Comparison of ENCODE assay signal across 8 cellular contexts in genomic region chr17:64503341-64503740, GRCh38. TPM values are rescaled to one million over a fixed set of nuclear protein-coding genes. Genes with fewer than 3 reads are reported as not detected.
DNase-seq lines count a peak whose midpoint lies in the region; ATAC-seq, FAIRE-seq and TF ChIP-seq lines count a peak whose summit lies in the region.
"Had no signal": no experiment of that assay in that cellular context is flagged by ENCODE, and none has a peak within 500 bp of the region (broad histone marks: within the 10 kb centered on the region; RNA-seq: fewer than 3 reads in every experiment).

No MANE protein-coding gene starts in this region.

- ATAC-seq in HepG2 (no peak), right lobe of liver (no peak)

- CTCF ChIA-PET in HepG2 (lab: Yijun Ruan, JAX; ENCODE audit: low intra/inter-chr PET ratio, low total read pairs), result no interaction called here

- FAIRE-seq in HepG2 (lab: Jason Lieb, UNC), result no peak
- FAIRE-seq: D721Med had no signal

- TF ChIP-seq EP300 in HepG2 (IDR thresholded peaks at IDR 0.05; ENCODE audit: low read depth in 2 of 2, low read length in 2 of 2) (no peak), HepG2 (CRISPR knock-in tag; IDR thresholded peaks at IDR 0.05; ENCODE audit: borderline replicate concordance) (no peak)

- no peak overlapping the region for H2AFZ ChIP-seq in HepG2 (ENCODE audit: low read length)

- TF ChIP-seq POLR2A in HepG2 (IDR thresholded peaks at IDR 0.05; ENCODE audit: insufficient read depth in 1 of 2, low read depth in 2 of 2, low read length in 2 of 2) (no peak), right lobe of liver (IDR thresholded peaks at IDR 0.05) (no peak), uterus (IDR thresholded peaks at IDR 0.05) (no peak)

- H3K4me3 ChIP-seq in HepG2 (replicated peaks in 1 of 3; ENCODE audit: insufficient read depth in 1 of 3, low read depth in 2 of 3, low read length in 3 of 3) (no peak overlapping the region), right lobe of liver (no peak overlapping the region), fibroblast of the aortic adventitia (ENCODE audit: low read depth, low read length) (peak overlapping the region; percentile 98), uterus (no peak overlapping the region), colonic mucosa (no peak overlapping the region)

- H3K4me2 ChIP-seq in HepG2 (ENCODE audit: low read depth, low read length), result peak overlapping the region; percentile 79; the same call in 1 of the 2 replicates

- H3K9ac ChIP-seq in HepG2 (ENCODE audit: insufficient read depth, low read depth, low read length), result no peak overlapping the region
- peak overlapping the region in 1 of 2 donors; percentile 14 for H3K9ac ChIP-seq in colonic mucosa (ENCODE audit: low read depth in 2 of 2, low read length in 2 of 2)

- H3K36me3 ChIP-seq in HepG2 (replicated peaks in 1 of 2; ENCODE audit: control insufficient read depth in 1 of 2, insufficient read depth in 2 of 2, low read length in 2 of 2) (peaks cover 26 to 56% of the 10 kb centered on the region in 2 experiments), right lobe of liver (peaks cover 37 to 64% (median 50%) of the 10 kb centered on the region in 4 donors), uterus (no peaks in the 10 kb centered on the region), colonic mucosa (peaks cover 36% of the 10 kb centered on the region)

- POLR2A ChIA-PET in HepG2 (lab: Yijun Ruan, JAX), result no interaction called here

- WGBS in HepG2 (ENCODE audit: low lambda C conversion rate), result 94% methylated on average over 5 of the region's 5 CpGs
- WGBS in right lobe of liver (ENCODE audit: insufficient coverage, low coverage, low lambda C conversion rate, missing lambda C conversion rate), result 74% methylated on average over 5 of the region's 5 CpGs

- in situ Hi-C loops in HepG2 (cut with HindIII; ENCODE audit: extremely low pct_ligation_motif_present, low pct_unique_long_range_greater_than_20kb), result loop anchor here (10.0 kb wide), 1 partner anchor 659 kb away; the partner anchor contains the start of gene SMARCD2

- no peak overlapping the region for H3K27ac ChIP-seq in HepG2 (ENCODE audit: extremely low read length, insufficient read depth, low read length)
- no peak overlapping the region for H3K27ac ChIP-seq in right lobe of liver
- peak overlapping the region; percentile 31 to 100 for H3K27ac ChIP-seq in uterus
- no peak overlapping the region for H3K27ac ChIP-seq in colonic mucosa
- H3K27ac ChIP-seq: RWPE1 had no signal

- no TSS peak for BruUV-seq in HepG2 (replicated peaks; lab: Mats Ljungman, UMichigan)

- H3K4me1 ChIP-seq in HepG2 (ENCODE audit: insufficient read depth, low read length), result peaks cover 66% of the 10 kb centered on the region
- H3K4me1 ChIP-seq in right lobe of liver, result peaks cover 0 to 55% (median 7%) of the 10 kb centered on the region in 4 donors
- H3K4me1 ChIP-seq in uterus, result peaks cover 0 to 9% of the 10 kb centered on the region in 2 donors
- peaks cover 8% of the 10 kb centered on the region for H3K4me1 ChIP-seq in colonic mucosa

- no peak for TF ChIP-seq RAD21 in HepG2 (CRISPR knock-in tag; IDR thresholded peaks at IDR 0.05)

- intact Hi-C loops in HepG2 (cut with micrococcal nuclease; ENCODE audit: unreplicated experiment), result no loop called here
- intact Hi-C loops in right lobe of liver (cut with DNase I), result no loop called here
- intact Hi-C loops in uterus (cut with DNase I; ENCODE audit: low total_unique reads), result no loop called here
- intact Hi-C loops in colonic mucosa (cut with DNase I), result no loop called here

- peaks cover 49% of the 10 kb centered on the region for H3K79me2 ChIP-seq in HepG2 (ENCODE audit: insufficient read depth, low read length)

- H3K27me3 ChIP-seq in HepG2 (ENCODE audit: control insufficient read depth in 1 of 2, insufficient read depth in 2 of 2, low read length in 2 of 2) (peaks cover 0 to 3% of the 10 kb centered on the region in 2 experiments; a peak in 1 of 5 replicates), right lobe of liver (no peaks in the 10 kb centered on the region), uterus (no peaks in the 10 kb centered on the region), colonic mucosa (no peaks in the 10 kb centered on the region)

- no peak for DNase-seq in HepG2 (ENCODE audit: low spot score)
- no peak for DNase-seq in right lobe of liver
- no peak for DNase-seq in fibroblast of the aortic adventitia (ENCODE audit: low read depth)
- DNase-seq in uterus, result no peak
- DNase-seq in colonic mucosa, result no peak
- DNase-seq in ureter (ENCODE audit: low spot score), result no peak

- H4K20me1 ChIP-seq in HepG2 (ENCODE audit: insufficient read depth, low read length), result peaks cover 67% of the 10 kb centered on the region

- H3K9me3 ChIP-seq in HepG2 (ENCODE audit: low read length), result no peaks in the 10 kb centered on the region
- H3K9me3 ChIP-seq in right lobe of liver, result no peaks in the 10 kb centered on the region
- H3K9me3 ChIP-seq in uterus, result no peaks in the 10 kb centered on the region
- no peaks in the 10 kb centered on the region for H3K9me3 ChIP-seq in colonic mucosa

- no peak for TF ChIP-seq CTCF in HepG2 (CRISPR knock-in tag; IDR thresholded peaks at IDR 0.05)
- no peak for TF ChIP-seq CTCF in right lobe of liver (IDR thresholded peaks at IDR 0.05)
- TF ChIP-seq CTCF in fibroblast of the aortic adventitia (IDR thresholded peaks at IDR 0.05; ENCODE audit: insufficient read depth, low read length), result no peak
- no peak for TF ChIP-seq CTCF in uterus (IDR thresholded peaks at IDR 0.05)
- TF ChIP-seq CTCF in colonic mucosa (IDR thresholded peaks at IDR 0.05), result no peak

RNA-seq across cellular contexts. Expression of gene DDX5, which starts 2.7 kb away (rescaled TPM):
- total RNA-seq in HepG2 (2016; rRNA removed; fragmentation: Illumina TruSeq; extraction: Trizol) (503 and 539 TPM in 2 replicates), right lobe of liver (100 to 1,000 TPM; 218 to 431 (median 344) TPM), fibroblast of the aortic adventitia (ENCODE audit: low replicate concordance) (302 and 859 TPM in 2 replicates), uterus (100 to 1,000 TPM; 576 to 943 (median 602) TPM), colonic mucosa (100 to 1,000 TPM; 369 to 444 TPM), ureter (1,008 TPM)
- total RNA-seq in HepG2 (2016; cell fraction: cytosol; rRNA removed; fragmentation: Illumina TruSeq; extraction: Trizol; ENCODE audit: low read depth), result 84.1 and 89.7 TPM in 2 replicates
- 489 and 528 TPM in 2 replicates for total RNA-seq in HepG2 (2016; cell fraction: insoluble cytoplasmic fraction; rRNA removed; fragmentation: Illumina TruSeq; extraction: Trizol)
- 116 and 157 TPM in 2 replicates for total RNA-seq in HepG2 (2016; cell fraction: membrane; rRNA removed; fragmentation: Illumina TruSeq; extraction: Trizol)
- total RNA-seq in HepG2 (2016; cell fraction: nucleus; rRNA removed; fragmentation: Illumina TruSeq; extraction: Trizol), result 878 and 919 TPM in 2 replicates
- 622 and 684 TPM in 2 replicates for polyA plus RNA-seq in HepG2 (2011; rRNA removed)
- 569 and 613 TPM in 2 replicates for polyA plus RNA-seq in HepG2 (2011; cell fraction: cytosol; rRNA removed)
- polyA plus RNA-seq in HepG2 (2011; cell fraction: nucleus; rRNA removed), result 1,237 and 1,431 TPM in 2 replicates
- polyA plus RNA-seq in HepG2 (2012), result 388 and 421 TPM in 2 replicates
- polyA plus RNA-seq in HepG2 (2016; cell fraction: cytosol; fragmentation: Illumina TruSeq; extraction: Trizol; ENCODE audit: low read depth), result 39.4 and 49.0 TPM in 2 replicates
- polyA plus RNA-seq in HepG2 (2016; cell fraction: insoluble cytoplasmic fraction; fragmentation: Illumina TruSeq; extraction: Trizol; ENCODE audit: low read depth), result 620 and 627 TPM in 2 replicates
- 60.1 and 80.5 TPM in 2 replicates for polyA plus RNA-seq in HepG2 (2016; cell fraction: membrane; fragmentation: Illumina TruSeq; extraction: Trizol; ENCODE audit: low read depth)
- polyA plus RNA-seq in HepG2 (2016; cell fraction: nucleus; fragmentation: Illumina TruSeq; extraction: Trizol; ENCODE audit: insufficient read depth, low read depth), result 1,021 and 1,036 TPM in 2 replicates
- 1,158 and 1,526 TPM in 2 replicates for polyA minus RNA-seq in HepG2 (2011; rRNA and poly(A)+ RNA removed; ENCODE audit: low replicate concordance)
- polyA minus RNA-seq in HepG2 (2011; cell fraction: cytosol; rRNA and poly(A)+ RNA removed), result 501 and 518 TPM in 2 replicates
- 2,012 and 2,066 TPM in 2 replicates for polyA minus RNA-seq in HepG2 (2011; cell fraction: nucleus; rRNA and poly(A)+ RNA removed)

RNA-seq across cellular contexts. Expression of gene CEP95, which starts 3.4 kb away (rescaled TPM):
- total RNA-seq in HepG2 (2016; rRNA removed; fragmentation: Illumina TruSeq; extraction: Trizol) (31.9 and 68.8 TPM in 2 replicates), right lobe of liver (10 to 100 TPM; 11.0 to 27.6 (median 14.0) TPM), fibroblast of the aortic adventitia (ENCODE audit: low replicate concordance) (32.8 and 51.7 TPM in 2 replicates), uterus (10 to 100 TPM; 34.8 to 100.0 (median 69.8) TPM), colonic mucosa (10 to 100 TPM; 26.4 to 28.5 TPM), ureter (71.6 TPM)
- total RNA-seq in HepG2 (2016; cell fraction: cytosol; rRNA removed; fragmentation: Illumina TruSeq; extraction: Trizol; ENCODE audit: low read depth), result 28.2 and 32.1 TPM in 2 replicates
- 34.8 and 63.6 TPM in 2 replicates for total RNA-seq in HepG2 (2016; cell fraction: insoluble cytoplasmic fraction; rRNA removed; fragmentation: Illumina TruSeq; extraction: Trizol)
- 29.6 and 34.9 TPM in 2 replicates for total RNA-seq in HepG2 (2016; cell fraction: membrane; rRNA removed; fragmentation: Illumina TruSeq; extraction: Trizol)
- total RNA-seq in HepG2 (2016; cell fraction: nucleus; rRNA removed; fragmentation: Illumina TruSeq; extraction: Trizol), result 128 and 149 TPM in 2 replicates
- 58.6 and 65.9 TPM in 2 replicates for polyA plus RNA-seq in HepG2 (2011; rRNA removed)
- 11.6 and 14.3 TPM in 2 replicates for polyA plus RNA-seq in HepG2 (2011; cell fraction: cytosol; rRNA removed)
- 128 and 136 TPM in 2 replicates for polyA plus RNA-seq in HepG2 (2011; cell fraction: nucleus; rRNA removed)
- polyA plus RNA-seq in HepG2 (2012), result 42.4 and 43.9 TPM in 2 replicates
- polyA plus RNA-seq in HepG2 (2016; cell fraction: cytosol; fragmentation: Illumina TruSeq; extraction: Trizol; ENCODE audit: low read depth), result 9.9 and 10.0 TPM in 2 replicates
- 31.3 and 31.7 TPM in 2 replicates for polyA plus RNA-seq in HepG2 (2016; cell fraction: insoluble cytoplasmic fraction; fragmentation: Illumina TruSeq; extraction: Trizol; ENCODE audit: low read depth)
- 16.6 and 17.0 TPM in 2 replicates for polyA plus RNA-seq in HepG2 (2016; cell fraction: membrane; fragmentation: Illumina TruSeq; extraction: Trizol; ENCODE audit: low read depth)
- polyA plus RNA-seq in HepG2 (2016; cell fraction: nucleus; fragmentation: Illumina TruSeq; extraction: Trizol; ENCODE audit: insufficient read depth, low read depth), result 274 and 290 TPM in 2 replicates
- polyA minus RNA-seq in HepG2 (2011; rRNA and poly(A)+ RNA removed; ENCODE audit: low replicate concordance), result 37.3 and 40.5 TPM in 2 replicates
- polyA minus RNA-seq in HepG2 (2011; cell fraction: cytosol; rRNA and poly(A)+ RNA removed), result 13.0 and 13.9 TPM in 2 replicates
- 201 and 240 TPM in 2 replicates for polyA minus RNA-seq in HepG2 (2011; cell fraction: nucleus; rRNA and poly(A)+ RNA removed)

RNA-seq across cellular contexts. Expression of gene POLG2, which starts 6.5 kb away (rescaled TPM):
- total RNA-seq in HepG2 (2016; rRNA removed; fragmentation: Illumina TruSeq; extraction: Trizol) (16.2 and 25.5 TPM in 2 replicates), right lobe of liver (1 to 10 TPM; 2.9 to 9.2 (median 5.5) TPM), fibroblast of the aortic adventitia (ENCODE audit: low replicate concordance) (8.2 and 34.9 TPM in 2 replicates), uterus (10 to 100 TPM in 3 of 4 donors, 1 to 10 TPM in 1; 2.4 to 41.8 (median 17.8) TPM), colonic mucosa (10 to 100 TPM; 10.5 to 12.3 TPM), ureter (27.6 TPM)
- 6.2 and 6.5 TPM in 2 replicates for total RNA-seq in HepG2 (2016; cell fraction: cytosol; rRNA removed; fragmentation: Illumina TruSeq; extraction: Trizol; ENCODE audit: low read depth)
- total RNA-seq in HepG2 (2016; cell fraction: insoluble cytoplasmic fraction; rRNA removed; fragmentation: Illumina TruSeq; extraction: Trizol), result 17.1 and 25.1 TPM in 2 replicates
- 4.8 and 7.5 TPM in 2 replicates for total RNA-seq in HepG2 (2016; cell fraction: membrane; rRNA removed; fragmentation: Illumina TruSeq; extraction: Trizol)
- total RNA-seq in HepG2 (2016; cell fraction: nucleus; rRNA removed; fragmentation: Illumina TruSeq; extraction: Trizol), result 40.2 and 43.9 TPM in 2 replicates
- 19.6 and 21.1 TPM in 2 replicates for polyA plus RNA-seq in HepG2 (2011; rRNA removed)
- polyA plus RNA-seq in HepG2 (2011; cell fraction: cytosol; rRNA removed), result 7.1 and 7.7 TPM in 2 replicates
- 33.9 and 48.5 TPM in 2 replicates for polyA plus RNA-seq in HepG2 (2011; cell fraction: nucleus; rRNA removed)
- polyA plus RNA-seq in HepG2 (2012), result 20.6 and 26.0 TPM in 2 replicates
- 1.7 and 1.9 TPM in 2 replicates for polyA plus RNA-seq in HepG2 (2016; cell fraction: cytosol; fragmentation: Illumina TruSeq; extraction: Trizol; ENCODE audit: low read depth)
- polyA plus RNA-seq in HepG2 (2016; cell fraction: insoluble cytoplasmic fraction; fragmentation: Illumina TruSeq; extraction: Trizol; ENCODE audit: low read depth), result 15.7 and 18.4 TPM in 2 replicates
- polyA plus RNA-seq in HepG2 (2016; cell fraction: membrane; fragmentation: Illumina TruSeq; extraction: Trizol; ENCODE audit: low read depth), result 2.1 and 3.4 TPM in 2 replicates
- polyA plus RNA-seq in HepG2 (2016; cell fraction: nucleus; fragmentation: Illumina TruSeq; extraction: Trizol; ENCODE audit: insufficient read depth, low read depth), result 81.7 and 89.2 TPM in 2 replicates
- polyA minus RNA-seq in HepG2 (2011; rRNA and poly(A)+ RNA removed; ENCODE audit: low replicate concordance), result 8.5 and 12.3 TPM in 2 replicates
- 3.9 and 5.4 TPM in 2 replicates for polyA minus RNA-seq in HepG2 (2011; cell fraction: cytosol; rRNA and poly(A)+ RNA removed)
- 61.8 and 78.0 TPM in 2 replicates for polyA minus RNA-seq in HepG2 (2011; cell fraction: nucleus; rRNA and poly(A)+ RNA removed)

RNA-seq across cellular contexts. Expression of gene MILR1, which starts 54.4 kb away (rescaled TPM):
- total RNA-seq in HepG2 (2016; rRNA removed; fragmentation: Illumina TruSeq; extraction: Trizol) (0.27 TPM in 1 of 2 replicates, not detected in the other), right lobe of liver (1 to 10 TPM in 4 of 6 experiments, under 1 TPM in 2; 0.57 to 3.0 (median 1.9) TPM), fibroblast of the aortic adventitia (ENCODE audit: low replicate concordance) (4.1 and 52.5 TPM in 2 replicates), uterus (1 to 10 TPM in 3 of 4 donors, under 1 TPM in 1; 0.59 to 9.5 (median 3.8) TPM), colonic mucosa (1 to 10 TPM; 2.0 to 5.3 TPM), ureter (11.0 TPM)
- total RNA-seq in HepG2 (2016; cell fraction: cytosol; rRNA removed; fragmentation: Illumina TruSeq; extraction: Trizol; ENCODE audit: low read depth), result not detected in 2 replicates
- total RNA-seq in HepG2 (2016; cell fraction: insoluble cytoplasmic fraction; rRNA removed; fragmentation: Illumina TruSeq; extraction: Trizol), result not detected in 2 replicates
- total RNA-seq in HepG2 (2016; cell fraction: membrane; rRNA removed; fragmentation: Illumina TruSeq; extraction: Trizol), result not detected in 2 replicates
- total RNA-seq in HepG2 (2016; cell fraction: nucleus; rRNA removed; fragmentation: Illumina TruSeq; extraction: Trizol), result not detected in 2 replicates
- 0.98 and 1.7 TPM in 2 replicates for polyA plus RNA-seq in HepG2 (2011; rRNA removed)
- polyA plus RNA-seq in HepG2 (2011; cell fraction: cytosol; rRNA removed), result 0.47 and 0.75 TPM in 2 replicates
- polyA plus RNA-seq in HepG2 (2011; cell fraction: nucleus; rRNA removed), result 0.80 and 1.5 TPM in 2 replicates
- polyA plus RNA-seq in HepG2 (2012), result 0.57 TPM in 1 of 2 replicates, not detected in the other
- polyA plus RNA-seq in HepG2 (2016; cell fraction: cytosol; fragmentation: Illumina TruSeq; extraction: Trizol; ENCODE audit: low read depth), result not detected in 2 replicates
- polyA plus RNA-seq in HepG2 (2016; cell fraction: insoluble cytoplasmic fraction; fragmentation: Illumina TruSeq; extraction: Trizol; ENCODE audit: low read depth), result not detected in 2 replicates
- polyA plus RNA-seq in HepG2 (2016; cell fraction: membrane; fragmentation: Illumina TruSeq; extraction: Trizol; ENCODE audit: low read depth), result 0.34 TPM in 1 of 2 replicates, not detected in the other
- polyA plus RNA-seq in HepG2 (2016; cell fraction: nucleus; fragmentation: Illumina TruSeq; extraction: Trizol; ENCODE audit: insufficient read depth, low read depth), result 0.64 TPM in 1 of 2 replicates, not detected in the other
- 0.72 TPM in 1 of 2 replicates, not detected in the other for polyA minus RNA-seq in HepG2 (2011; rRNA and poly(A)+ RNA removed; ENCODE audit: low replicate concordance)
- not detected in 2 replicates for polyA minus RNA-seq in HepG2 (2011; cell fraction: cytosol; rRNA and poly(A)+ RNA removed)
- polyA minus RNA-seq in HepG2 (2011; cell fraction: nucleus; rRNA and poly(A)+ RNA removed), result 1.2 and 2.5 TPM in 2 replicates

Comparison
In these comparisons a context has a peak if more than half of its experiments do, and no peak if none do; other contexts are left out.
1. H3K27ac ChIP-seq: peak in uterus (2 of 2); none in HepG2 (single experiment), right lobe of liver (0 of 3) and colonic mucosa (single experiment).